8 cellular contexts compared by ENCODE assay signal in genomic region chr12:56126732-56127239, GRCh38. TPM values are rescaled to one million over a fixed set of nuclear protein-coding genes. Genes with fewer than 3 reads are reported as not detected.
DNase-seq lines count a peak whose midpoint lies in the region; TF ChIP-seq lines count a peak whose summit lies in the region.

No MANE protein-coding gene starts in this region.

- H3K4me3 ChIP-seq in GM12865 (ENCODE audit: low read depth, low read length) (no peak overlapping the region), Peyer's patch (no peak overlapping the region), endodermal cell (ENCODE audit: low read length) (peak overlapping the region; percentile 94), prostate gland (no peak overlapping the region)

- H3K27me3 ChIP-seq in Peyer's patch (no peaks in the 10 kb centered on the region), endodermal cell (ENCODE audit: control insufficient read depth, insufficient read depth, low read length, poor library complexity, severe bottlenecking) (no peaks in the 10 kb centered on the region), prostate gland (replicated peaks; ENCODE audit: insufficient read depth) (no peaks in the 10 kb centered on the region)

- H3K27ac ChIP-seq in Peyer's patch (peak overlapping the region; percentile 52 to 96 (median 80)), endodermal cell (ENCODE audit: low read depth, low read length) (peak overlapping the region; percentile 16), prostate gland (peak overlapping the region; percentile 82 to 87)

- peak; percentile 41 for DNase-seq in GM12865 (ENCODE audit: low read depth)
- no peak for DNase-seq in Peyer's patch
- DNase-seq in endodermal cell, result no peak
- no peak for DNase-seq in prostate gland (ENCODE audit: low spot score)
- no peak for DNase-seq in NCI-H2227 treated with DMSO at 0.1 percent for 48 hours (lab: John Stamatoyannopoulos, UW)
- DNase-seq in GM10266 (ENCODE audit: extremely low spot score), result no peak
- no peak for DNase-seq in NCI-H2196 treated with DMSO at 0.1 percent for 48 hours (lab: John Stamatoyannopoulos, UW; ENCODE audit: unreplicated experiment)
- DNase-seq in dedifferentiated amniotic fluid mesenchymal stem cell (ENCODE audit: extremely low spot score), result no peak

- no peaks in the 10 kb centered on the region for H3K27me3 Mint-ChIP-seq in endodermal cell (ENCODE audit: insufficient read depth)

- peak overlapping the region; percentile 60 for H3K9ac ChIP-seq in endodermal cell (ENCODE audit: extremely low read depth, low read length, poor library complexity, severe bottlenecking)

- TF ChIP-seq POLR2A in Peyer's patch (IDR thresholded peaks at IDR 0.05), result no peak
- TF ChIP-seq POLR2A in prostate gland (IDR thresholded peaks at IDR 0.05), result no peak

- H3K9me3 ChIP-seq in Peyer's patch (no peaks in the 10 kb centered on the region), endodermal cell (ENCODE audit: control insufficient read depth, low read length) (peaks cover 9% of the 10 kb centered on the region), prostate gland (no peaks in the 10 kb centered on the region)

- TF ChIP-seq CTCF in GM12865 (IDR thresholded peaks at IDR 0.05; ENCODE audit: insufficient read depth, low read depth, low read length, missing control alignments) (no peak), Peyer's patch (IDR thresholded peaks at IDR 0.05) (no peak), endodermal cell (conservative IDR thresholded peaks at IDR 0.05) (no peak), prostate gland (IDR thresholded peaks at IDR 0.05) (no peak), GM10266 (IDR thresholded peaks at IDR 0.05; ENCODE audit: control insufficient read depth, insufficient read depth, low read depth, missing control alignments) (no peak)

- H3K9me3 Mint-ChIP-seq in endodermal cell, result no peaks in the 10 kb centered on the region

- 83 to 86% methylated on average over 1 to 3 of the region's 3 CpGs for WGBS in endodermal cell (ENCODE audit: insufficient coverage in 1 of 2, insufficient read length in 1 of 2), 2 experiments
- 59% methylated on average over 3 of the region's 3 CpGs for WGBS in prostate gland

- peak overlapping the region; percentile 98 for H3K27ac Mint-ChIP-seq in endodermal cell

- H3K36me3 Mint-ChIP-seq in endodermal cell (ENCODE audit: low read depth), result peaks cover 20% of the 10 kb centered on the region

- H3K36me3 ChIP-seq in Peyer's patch, result peaks cover 0 to 12% (median 0%) of the 10 kb centered on the region in 3 donors
- H3K36me3 ChIP-seq in endodermal cell (ENCODE audit: control insufficient read depth, insufficient read depth, low read length), result peaks cover 20% of the 10 kb centered on the region
- peaks cover 0 to 9% of the 10 kb centered on the region in 2 donors for H3K36me3 ChIP-seq in prostate gland

- peak overlapping the region; percentile 89 for H3K4me3 Mint-ChIP-seq in endodermal cell

- intact Hi-C loops in prostate gland (cut with DNase I), result loop anchor here (2.0 to 5.0 kb wide), 3 partner anchors 32 to 341 kb away; partner anchors contain the start of genes MYL6, SMARCC2 and SPRYD4

- H3K4me1 ChIP-seq in Peyer's patch (peaks cover 4 to 35% (median 17%) of the 10 kb centered on the region in 4 donors), endodermal cell (ENCODE audit: control insufficient read depth, insufficient read depth, low read length) (peaks cover 5% of the 10 kb centered on the region), prostate gland (replicated peaks) (peaks cover 11% of the 10 kb centered on the region)

- H3K4me1 Mint-ChIP-seq in endodermal cell, result peaks cover 32% of the 10 kb centered on the region

RNA-seq across cellular contexts. Expression of gene ESYT1, which starts 1.3 kb away (rescaled TPM):
- 10 to 100 TPM; 36.3 to 62.7 (median 53.2) TPM for total RNA-seq in Peyer's patch
- 100 to 1,000 TPM in 1 of 2 donors, 10 to 100 TPM in 1; 97.0 to 118 TPM for total RNA-seq in endodermal cell
- 55.5 TPM for polyA plus RNA-seq in endodermal cell (2013, experiment 1 of 2)
- 64.1 TPM for polyA plus RNA-seq in endodermal cell (2013, experiment 2 of 2)
- total RNA-seq in prostate gland, result 100 to 1,000 TPM in 1 of 2 donors, 10 to 100 TPM in 1; 66.8 to 167 TPM

RNA-seq across cellular contexts. Expression of gene ZC3H10, which starts 8.7 kb away (rescaled TPM):
- 1 to 10 TPM; 2.0 to 5.5 (median 3.8) TPM for total RNA-seq in Peyer's patch
- 1 to 10 TPM; 7.9 to 9.1 TPM for total RNA-seq in endodermal cell
- 6.1 TPM for polyA plus RNA-seq in endodermal cell (2013, experiment 1 of 2)
- polyA plus RNA-seq in endodermal cell (2013, experiment 2 of 2), result 4.3 TPM
- total RNA-seq in prostate gland, result 1 to 10 TPM; 4.6 to 9.1 TPM

RNA-seq across cellular contexts. Expression of gene RPL41, which starts 10.4 kb away (rescaled TPM):
- total RNA-seq in Peyer's patch (1,000 to 10,000 TPM; 1,852 to 2,996 (median 2,194) TPM), endodermal cell (1,000 to 10,000 TPM; 4,305 to 4,379 TPM), prostate gland (1,000 to 10,000 TPM; 2,549 to 4,385 TPM)
- 4,554 TPM for polyA plus RNA-seq in endodermal cell (2013, experiment 1 of 2)
- 4,086 TPM for polyA plus RNA-seq in endodermal cell (2013, experiment 2 of 2)

RNA-seq across cellular contexts. Expression of gene PA2G4, which starts 22.4 kb away (rescaled TPM):
- total RNA-seq in Peyer's patch (100 to 1,000 TPM in 1 of 4 donors, 10 to 100 TPM in 3; 34.3 to 221 (median 48.7) TPM), endodermal cell (100 to 1,000 TPM; 128 to 161 TPM), prostate gland (10 to 100 TPM; 75.0 to 93.3 TPM)
- polyA plus RNA-seq in endodermal cell (2013, experiment 1 of 2), result 155 TPM
- 147 TPM for polyA plus RNA-seq in endodermal cell (2013, experiment 2 of 2)

RNA-seq across cellular contexts. Expression of gene MYL6B, which starts 25.6 kb away (rescaled TPM):
- 10 to 100 TPM; 16.0 to 46.2 (median 21.3) TPM for total RNA-seq in Peyer's patch
- total RNA-seq in endodermal cell, result 100 to 1,000 TPM; 153 to 191 TPM
- 175 TPM for polyA plus RNA-seq in endodermal cell (2013, experiment 1 of 2)
- polyA plus RNA-seq in endodermal cell (2013, experiment 2 of 2), result 170 TPM
- total RNA-seq in prostate gland, result 100 to 1,000 TPM in 1 of 2 donors, 10 to 100 TPM in 1; 66.4 to 203 TPM

Comparison
In these comparisons a context has a peak if more than half of its experiments do, and no peak if none do; other contexts are left out.
1. H3K27ac ChIP-seq: peak in every context shown above with its lines; median percentile 84 in prostate gland; 80 in Peyer's patch; 16 in endodermal cell.